Comparison of ENCODE assay signal across 33 cellular contexts in genomic region chr11:114621950-114622809, GRCh38. TPM values are rescaled to one million over a fixed set of nuclear protein-coding genes. Genes with fewer than 3 reads are reported as not detected.
"Had no signal": no experiment of that assay in that cellular context is flagged by ENCODE, and none has a peak within 500 bp of the region (broad histone marks: within the 10 kb centered on the region; RNA-seq: fewer than 3 reads in every experiment).

No MANE protein-coding gene starts in this region.

- H3K4me3 Mint-ChIP-seq: effector memory CD8-positive, alpha-beta T cell; mesothelial cell of epicardium; naive B cell; nephron; neural progenitor cell; stimulated activated effector memory CD8-positive, alpha-beta T cell treated with anti-CD3 and anti-CD28 coated beads, Interleukin-12 subunit alpha, Interleukin-12 subunit beta, amount 100 ng/mL, for 72 hours had no signal

- ATAC-seq: effector memory CD8-positive, alpha-beta T cell; gastroesophageal sphincter; heart left ventricle; left lung; sciatic nerve; stimulated activated effector memory CD8-positive, alpha-beta T cell treated with anti-CD3 and anti-CD28 coated beads, Interleukin-12 subunit alpha, Interleukin-12 subunit beta, amount 100 ng/mL, for 72 hours had no signal

- H3K27ac Mint-ChIP-seq: effector memory CD8-positive, alpha-beta T cell; mesothelial cell of epicardium; naive B cell; nephron; neural progenitor cell; progenitor cell of endocrine pancreas; stimulated activated effector memory CD8-positive, alpha-beta T cell treated with anti-CD3 and anti-CD28 coated beads, Interleukin-12 subunit alpha, Interleukin-12 subunit beta, amount 100 ng/mL, for 72 hours had no signal

- H3K4me1 ChIP-seq: gastroesophageal sphincter, heart left ventricle, left lung, neural progenitor cell, parathyroid adenoma, stomach, thyroid gland had no signal

- H3K27me3 ChIP-seq: gastroesophageal sphincter, heart left ventricle, hepatocyte, left lung, neural progenitor cell, stomach, thyroid gland had no signal

- H3K27ac ChIP-seq: gastroesophageal sphincter, heart left ventricle, hepatocyte, left lung, neural progenitor cell, parathyroid adenoma, stomach, thyroid gland had no signal

- H3K9me3 Mint-ChIP-seq: effector memory CD8-positive, alpha-beta T cell; stimulated activated effector memory CD8-positive, alpha-beta T cell treated with anti-CD3 and anti-CD28 coated beads, Interleukin-12 subunit alpha, Interleukin-12 subunit beta, amount 100 ng/mL, for 72 hours had no signal

- H3K27me3 Mint-ChIP-seq: effector memory CD8-positive, alpha-beta T cell; naive B cell; progenitor cell of endocrine pancreas had no signal

- FAIRE-seq: kidney had no signal

- H3K36me3 ChIP-seq: gastroesophageal sphincter, heart left ventricle, left lung, neural progenitor cell, stomach, thyroid gland had no signal

- H3K36me3 Mint-ChIP-seq: mesothelial cell of epicardium; naive B cell; neural progenitor cell; stimulated activated effector memory CD8-positive, alpha-beta T cell treated with anti-CD3 and anti-CD28 coated beads, Interleukin-12 subunit alpha, Interleukin-12 subunit beta, amount 100 ng/mL, for 72 hours had no signal

- H3K4me1 Mint-ChIP-seq: mesothelial cell of epicardium; naive B cell; nephron; neural progenitor cell; stimulated activated effector memory CD8-positive, alpha-beta T cell treated with anti-CD3 and anti-CD28 coated beads, Interleukin-12 subunit alpha, Interleukin-12 subunit beta, amount 100 ng/mL, for 72 hours had no signal

- H3K9ac ChIP-seq: neural progenitor cell, parathyroid adenoma had no signal

- DNase-seq: cortex of kidney; effector memory CD8-positive, alpha-beta T cell; foreskin fibroblast; heart left ventricle; kidney; left lung; mesenchymal stem cell; mucosa of descending colon; naive B cell; stimulated activated CD4-positive, alpha-beta T cell treated with anti-CD3 and anti-CD28 coated beads, Interleukin-12 subunit alpha, Interleukin-12 subunit beta, amount 100 ng/mL, for 4 hours; stimulated activated CD4-positive, alpha-beta T cell treated with anti-CD3 and anti-CD28 coated beads, Interleukin-1b, Interleukin-23, amount 100 ng/mL, for 48 hours; stimulated activated CD4-positive, alpha-beta T cell treated with anti-CD3 and anti-CD28 coated beads, Interleukin-4, amount 100 ng/mL, for 24 hours; stimulated activated naive CD4-positive, alpha-beta T cell treated with Interleukin-2 at 50 U/mL for 16 hours; stomach; thyroid gland; trophoblast cell had no signal

- H3K9me3 ChIP-seq: thyroid gland had no signal

- H3K4me3 ChIP-seq: gastroesophageal sphincter, heart left ventricle, hepatocyte, left lung, mucosa of descending colon, neural progenitor cell, smooth muscle cell, stomach, thyroid gland had no signal

RNA-seq across cellular contexts. Expression of gene NXPE4, which starts 26.6 kb away (rescaled TPM):
- total RNA-seq: dermis microvascular lymphatic vessel endothelial cell, heart left ventricle, left lung, lower leg skin, lung microvascular endothelial cell, mesothelial cell of epicardium, osteoblast, progenitor cell of endocrine pancreas, sciatic nerve, smooth muscle cell, temporal lobe, thyroid gland, ureter had no signal
- polyA plus RNA-seq: heart left ventricle, smooth muscle cell, stomach had no signal

RNA-seq across cellular contexts. Expression of gene NXPE2, which starts 56.1 kb away (rescaled TPM):
- total RNA-seq: dermis microvascular lymphatic vessel endothelial cell, lung microvascular endothelial cell, thyroid gland had no signal
- polyA plus RNA-seq: esophagus, hepatocyte, stomach had no signal
